ENCODE assay signal across 1 cellular context in the genomic region with DNA sequence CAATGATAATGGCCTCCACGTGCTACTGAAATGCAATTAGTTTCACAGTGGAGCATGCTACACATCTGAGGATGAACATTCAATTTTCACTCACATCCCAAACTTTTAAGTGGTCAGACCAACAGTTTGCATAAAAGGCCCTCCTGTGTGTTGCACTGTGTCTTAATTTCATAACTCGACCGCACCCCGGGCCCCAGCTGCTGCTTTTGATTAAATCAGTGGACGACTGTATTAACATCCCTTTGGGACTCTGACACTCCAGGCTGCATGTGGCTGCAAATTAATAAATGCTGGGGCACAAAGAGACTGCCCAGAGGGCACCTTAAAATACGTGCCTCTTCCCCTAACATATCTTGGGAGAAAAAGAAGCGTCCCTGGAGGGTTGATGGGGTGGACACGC.
TF ChIP-seq lines count a peak whose summit lies in the region.

No MANE protein-coding gene starts in this region.

TF ChIP-seq in HepG2, 621 proteins besides CTCF, POLR2A, EP300 and RAD21 (continued from another document):
- TF ChIP-seq GATA4 (IDR thresholded peaks at IDR 0.05; ENCODE audit: borderline replicate concordance, low read depth) (no peak), ZNF589 (CRISPR knock-in tag; conservative IDR thresholded peaks at IDR 0.05) (no peak), EED (CRISPR knock-in tag; IDR thresholded peaks at IDR 0.05) (no peak), TGIF2 (CRISPR knock-in tag; IDR thresholded peaks at IDR 0.05) (no peak), NR2F1 (CRISPR knock-in tag; IDR thresholded peaks at IDR 0.05) (no peak), FOXC1 (CRISPR knock-in tag; IDR thresholded peaks at IDR 0.05; ENCODE audit: borderline replicate concordance) (no peak), NR2F2 (IDR thresholded peaks at IDR 0.05; ENCODE audit: borderline replicate concordance, low read depth) (no peak), ZNF605 (CRISPR knock-in tag; IDR thresholded peaks at IDR 0.05) (no peak), GLI4 (CRISPR knock-in tag; IDR thresholded peaks at IDR 0.05; ENCODE audit: borderline replicate concordance) (no peak), PLRG1 (conservative IDR thresholded peaks at IDR 0.05) (no peak), SRSF4 (IDR thresholded peaks at IDR 0.05; ENCODE audit: low read depth, low read length, poor library complexity, severe bottlenecking) (no peak)
- TF ChIP-seq, protein P1, sequence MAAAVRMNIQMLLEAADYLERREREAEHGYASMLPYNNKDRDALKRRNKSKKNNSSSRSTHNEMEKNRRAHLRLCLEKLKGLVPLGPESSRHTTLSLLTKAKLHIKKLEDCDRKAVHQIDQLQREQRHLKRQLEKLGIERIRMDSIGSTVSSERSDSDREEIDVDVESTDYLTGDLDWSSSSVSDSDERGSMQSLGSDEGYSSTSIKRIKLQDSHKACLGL (CRISPR knock-in tag; IDR thresholded peaks at IDR 0.05): no peak
TF ChIP-seq in HepG2: peak in this region for 0.
